Comparison of ENCODE assay signal across 20 cellular contexts in the genomic region with DNA sequence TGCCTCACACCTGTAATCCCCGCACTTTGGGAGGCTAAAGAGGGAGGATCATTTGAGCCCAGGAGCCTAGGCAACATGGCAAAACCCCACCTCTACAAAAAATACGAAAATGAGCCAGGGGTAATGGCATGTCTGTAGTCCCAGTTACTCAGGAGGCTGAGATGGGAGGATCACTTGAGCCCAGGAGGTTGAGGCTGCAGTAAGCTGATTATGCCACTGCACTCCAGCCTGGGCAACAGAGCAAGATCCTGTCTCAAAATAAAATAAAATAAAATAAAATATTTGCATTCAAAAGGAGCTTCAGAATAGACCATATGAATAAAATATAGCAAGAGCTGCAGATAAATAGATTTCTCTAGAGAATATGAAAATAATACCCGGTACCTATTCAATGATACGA.
"Had no signal": no experiment of that assay in that cellular context is flagged by ENCODE, and none has a peak within 500 bp of the region (broad histone marks: within the 10 kb centered on the region; RNA-seq: fewer than 3 reads in every experiment).

No MANE protein-coding gene starts in this region.

- H3K4me3 ChIP-seq: colonic mucosa, esophagus squamous epithelium, gastrocnemius medialis, heart right ventricle, left lung, lower lobe of right lung, mucosa of descending colon had no signal

- H3K36me3 ChIP-seq: colonic mucosa, esophagus squamous epithelium, gastrocnemius medialis, heart right ventricle, left lung, lower lobe of right lung had no signal

- H3K27ac ChIP-seq: colonic mucosa, epithelial cell of prostate, esophagus squamous epithelium, gastrocnemius medialis, heart right ventricle, left lung, lower lobe of right lung had no signal

- H3K27me3 ChIP-seq: colonic mucosa, esophagus squamous epithelium, gastrocnemius medialis, heart right ventricle, left lung had no signal

- H3K9me3 ChIP-seq: colonic mucosa, esophagus squamous epithelium, gastrocnemius medialis, heart right ventricle, left lung, lower lobe of right lung, mucosa of descending colon had no signal

- FAIRE-seq: endometrium had no signal

- DNase-seq: colonic mucosa; cortex of kidney; effector CD8-positive, alpha-beta T cell; effector memory CD8-positive, alpha-beta T cell; endodermal cell; esophagus squamous epithelium; foreskin fibroblast; gastrocnemius medialis; glutamatergic neuron; heart right ventricle; islet precursor cell; kidney; left lung; left ventricle myocardium superior; lower lobe of right lung; mesenchymal stem cell; mucosa of descending colon had no signal

- H3K4me1 ChIP-seq: colonic mucosa, gastrocnemius medialis, heart right ventricle, left lung, lower lobe of right lung had no signal

- ATAC-seq: esophagus mucosa, gastrocnemius medialis, left lung, left ventricle myocardium superior, lower lobe of right lung, mucosa of descending colon had no signal
